14 cellular contexts compared by ENCODE assay signal in the genomic region with DNA sequence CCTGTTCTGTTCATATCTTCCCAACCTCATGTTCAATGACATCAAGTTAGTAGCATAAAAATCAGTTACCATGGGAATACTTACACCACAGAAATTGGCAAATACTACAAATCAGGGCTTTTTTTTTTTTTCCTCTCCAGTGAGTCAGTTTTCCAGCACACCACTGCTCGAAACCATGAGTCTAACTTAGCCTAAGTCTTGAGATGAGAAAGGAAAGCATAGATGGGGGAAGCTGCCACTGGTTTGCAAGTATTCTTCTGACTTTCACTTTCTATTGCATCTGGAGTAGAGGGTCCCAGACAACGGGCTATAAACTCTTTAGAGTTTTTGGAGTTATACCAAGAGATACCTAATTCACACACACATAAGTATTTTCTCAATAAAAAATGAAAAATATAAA.
DNase-seq lines count a peak whose midpoint lies in the region; ATAC-seq lines count a peak whose summit lies in the region.
"Had no signal": no experiment of that assay in that cellular context is flagged by ENCODE, and none has a peak within 500 bp of the region (broad histone marks: within the 10 kb centered on the region; RNA-seq: fewer than 3 reads in every experiment).

No MANE protein-coding gene starts in this region.

- no peaks in the 10 kb centered on the region for H3K9me3 Mint-ChIP-seq in activated CD4-positive, alpha-beta T cell treated with anti-CD3 and anti-CD28 coated beads for 36 hours (ENCODE audit: low read depth)
- H3K9me3 Mint-ChIP-seq: CD4-positive, alpha-beta T cell; CD8-positive, alpha-beta T cell had no signal

- no peaks in the 10 kb centered on the region for H3K36me3 Mint-ChIP-seq in activated CD4-positive, alpha-beta T cell treated with anti-CD3 and anti-CD28 coated beads for 36 hours (ENCODE audit: low read depth)
- H3K36me3 Mint-ChIP-seq: CD8-positive, alpha-beta T cell had no signal

- peaks cover 6% of the 10 kb centered on the region for H3K27me3 Mint-ChIP-seq in activated CD4-positive, alpha-beta T cell treated with anti-CD3 and anti-CD28 coated beads for 36 hours
- H3K27me3 Mint-ChIP-seq: B cell had no signal

- H3K4me3 Mint-ChIP-seq in activated CD4-positive, alpha-beta T cell treated with anti-CD3 and anti-CD28 coated beads for 36 hours: no peak overlapping the region
- H3K4me3 Mint-ChIP-seq: B cell; CD4-positive, alpha-beta T cell; CD8-positive, alpha-beta T cell had no signal

- CTCF ChIA-PET in activated CD4-positive, alpha-beta T cell treated with anti-CD3 and anti-CD28 coated beads for 36 hours (lab: Charles Lee): interaction anchor here (1.0 kb wide), 2 partner anchors 9 to 15 kb away, joined by 3 read pairs; no protein-coding TSS in a partner anchor

- no peak overlapping the region for H3K27ac Mint-ChIP-seq in activated CD4-positive, alpha-beta T cell treated with anti-CD3 and anti-CD28 coated beads for 36 hours
- H3K27ac Mint-ChIP-seq: B cell; CD4-positive, alpha-beta T cell; CD8-positive, alpha-beta T cell had no signal

- DNase-seq in activated CD4-positive, alpha-beta T cell treated with anti-CD3 and anti-CD28 coated beads for 36 hours: no peak
- DNase-seq in activated CD4-positive, alpha-beta T cell treated with anti-CD3 and anti-CD28 coated beads, Interleukin-2, amount 50 U/mL, for 1 hour: no peak
- DNase-seq in OCI-M1 (lab: John Stamatoyannopoulos, UW): peak; percentile 64
- DNase-seq in MV-4-11 (lab: John Stamatoyannopoulos, UW): no peak
- DNase-seq: AML-193; Caco-2; Calu3; CD4-positive, alpha-beta T cell; CD8-positive, alpha-beta T cell; DMS79 treated with DMSO at 0.1 percent for 48 hours; GF-D8 had no signal

- intact Hi-C loops in activated CD4-positive, alpha-beta T cell treated with anti-CD3 and anti-CD28 coated beads for 36 hours (cut with DNase I, micrococcal nuclease): no loop called here

- POLR2A ChIA-PET in activated CD4-positive, alpha-beta T cell treated with anti-CD3 and anti-CD28 coated beads for 36 hours (lab: Charles Lee): no interaction called here

- peak; percentile 55 for ATAC-seq in activated CD4-positive, alpha-beta T cell treated with anti-CD3 and anti-CD28 coated beads for 36 hours
- no peak for ATAC-seq in HG02840 (IDR thresholded peaks at IDR 0.05; ENCODE audit: low FRiP score, unreplicated experiment)
- ATAC-seq: A549; CD8-positive, alpha-beta T cell had no signal

- peaks cover 6% of the 10 kb centered on the region for H3K4me1 Mint-ChIP-seq in activated CD4-positive, alpha-beta T cell treated with anti-CD3 and anti-CD28 coated beads for 36 hours
- H3K4me1 Mint-ChIP-seq: B cell had no signal
